25 cellular contexts compared by ENCODE assay signal in genomic region chr7:104625956-104626355, GRCh38.
"Had no signal": no experiment of that assay in that cellular context is flagged by ENCODE, and none has a peak within 500 bp of the region (broad histone marks: within the 10 kb centered on the region; RNA-seq: fewer than 3 reads in every experiment).

No MANE protein-coding gene starts in this region.

- DNase-seq: activated CD4-positive, alpha-beta T cell treated with anti-CD3 and anti-CD28 coated beads, Interleukin-2, amount 50 U/mL, for 4 hours; activated CD8-positive, alpha-beta memory T cell treated with anti-CD3 and anti-CD28 coated beads for 24 hours; activated CD8-positive, alpha-beta memory T cell treated with anti-CD3 and anti-CD28 coated beads, Interleukin-2, amount 50 U/mL, for 4 hours; activated naive CD4-positive, alpha-beta T cell treated with Interleukin-2 at 50 U/mL for 16 hours; activated naive CD8-positive, alpha-beta T cell treated with anti-CD3 and anti-CD28 coated beads for 36 hours; activated T-cell treated with anti-CD3 and anti-CD28 coated beads, Interleukin-2, amount 50 U/mL, for 4 hours; colonic mucosa; effector memory CD8-positive, alpha-beta T cell; gastrocnemius medialis; head of caudate nucleus; hypothalamus; left ventricle myocardium superior; mammary epithelial cell; naive thymus-derived CD8-positive, alpha-beta T cell; stimulated activated CD4-positive, alpha-beta T cell treated with anti-CD3 and anti-CD28 coated beads, Interleukin-15, amount 100 ng/mL, for 24 hours; stimulated activated CD4-positive, alpha-beta T cell treated with anti-CD3 and anti-CD28 coated beads, Interleukin-2, amount 100 ng/mL, for 48 hours; stimulated activated CD8-positive, alpha-beta memory T cell treated with anti-CD3 and anti-CD28 coated beads, Interleukin-4, amount 100 ng/mL, for 48 hours; stimulated activated naive B cell treated with anti-CD40 and anti-IgM and Interleukin-4, amounts not matched to agents 10 μg/mL and 1 μg/mL and 100 μg/mL, for 72 hours had no signal

- H3K27ac ChIP-seq: colonic mucosa, dorsolateral prefrontal cortex, gastrocnemius medialis, neural progenitor cell, thoracic aorta, vagina had no signal

- H3K36me3 ChIP-seq: colonic mucosa, gastrocnemius medialis, neural progenitor cell, thoracic aorta, vagina had no signal

- H3K4me3 ChIP-seq: colonic mucosa, dorsolateral prefrontal cortex, gastrocnemius medialis, neural progenitor cell, smooth muscle cell, thoracic aorta, vagina had no signal

- H3K4me2 ChIP-seq: neural progenitor cell, smooth muscle cell had no signal

- H3K9me3 ChIP-seq: colonic mucosa, gastrocnemius medialis, thoracic aorta, vagina had no signal

- H3K9ac ChIP-seq: neural progenitor cell had no signal

- H3K4me1 ChIP-seq: colonic mucosa, gastrocnemius medialis, neural progenitor cell, vagina had no signal

- H3K27me3 ChIP-seq: colonic mucosa, gastrocnemius medialis, neural progenitor cell, vagina had no signal

- ATAC-seq: activated T-cell treated with anti-CD3 and anti-CD28 coated beads, Interleukin-2, amount 50 U/mL, for 4 hours; effector memory CD8-positive, alpha-beta T cell; esophagus mucosa; gastrocnemius medialis; left ventricle myocardium superior; naive thymus-derived CD8-positive, alpha-beta T cell; sciatic nerve; stimulated activated naive B cell treated with anti-CD40 and anti-IgM and Interleukin-4, amounts not matched to agents 10 μg/mL and 1 μg/mL and 100 μg/mL, for 72 hours had no signal

- H2AFZ ChIP-seq: neural progenitor cell had no signal
